ENCODE assay signal across 8 cellular contexts in the genomic region with DNA sequence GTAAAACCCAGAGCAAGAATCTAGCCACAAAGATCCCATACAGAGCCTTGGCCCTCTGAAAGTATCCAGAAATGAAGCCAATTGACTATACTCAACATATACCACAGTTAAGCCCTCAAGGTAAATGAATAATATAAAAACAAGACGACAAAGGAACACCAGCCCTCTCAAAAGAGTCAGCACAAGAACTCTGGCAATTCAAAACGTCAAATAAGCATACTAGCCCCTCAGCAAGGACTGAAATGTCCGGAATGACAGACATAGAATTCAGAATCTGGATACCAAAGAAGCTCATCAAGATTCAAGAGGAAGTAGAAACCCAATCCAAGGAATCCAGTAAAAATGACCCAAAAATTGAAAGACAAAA. TPM values are rescaled to one million over a fixed set of nuclear protein-coding genes. Genes with fewer than 3 reads are reported as not detected.
DNase-seq lines count a peak whose midpoint lies in the region; TF ChIP-seq lines count a peak whose summit lies in the region.

No MANE protein-coding gene starts in this region.

- H3K27me3 ChIP-seq in adipocyte (replicated peaks; ENCODE audit: control insufficient read depth, insufficient read depth, low read length): no peaks in the 10 kb centered on the region

- no peaks in the 10 kb centered on the region for H3K36me3 ChIP-seq in adipocyte (ENCODE audit: control insufficient read depth, insufficient read depth, low read length, severe bottlenecking)

- no peaks in the 10 kb centered on the region for H3K9me3 Mint-ChIP-seq in activated naive CD4-positive, alpha-beta T cell treated with anti-CD3 and anti-CD28 coated beads, Interleukin-2, amount 10 ng/mL, durations not matched to agents 7 days and 5 days
- H3K9me3 Mint-ChIP-seq in mesothelial cell of epicardium (no peaks in the 10 kb centered on the region), type B pancreatic cell (no peaks in the 10 kb centered on the region)

- no peak for DNase-seq in activated naive CD4-positive, alpha-beta T cell treated with anti-CD3 and anti-CD28 coated beads, Interleukin-2, amount 10 ng/mL, durations not matched to agents 7 days and 5 days
- no peak for DNase-seq in activated naive CD4-positive, alpha-beta T cell (lab: John Stamatoyannopoulos, UW)
- no peak for DNase-seq in adipocyte (ENCODE audit: low read depth)
- DNase-seq in mesothelial cell of epicardium (ENCODE audit: low spot score in 2 of 2, unreplicated experiment in 2 of 2): no peak
- no peak for DNase-seq in type B pancreatic cell (ENCODE audit: extremely low spot score, unreplicated experiment)
- no peak for DNase-seq in NCI-H146 treated with DMSO at 0.1 percent for 48 hours (lab: John Stamatoyannopoulos, UW; ENCODE audit: unreplicated experiment)
- no peak for DNase-seq in mesenteric fat pad (ENCODE audit: low spot score)
- no peak for DNase-seq in GOT3 (lab: John Stamatoyannopoulos, UW)

- peak overlapping the region; percentile 97 for H3K27ac Mint-ChIP-seq in activated naive CD4-positive, alpha-beta T cell treated with anti-CD3 and anti-CD28 coated beads, Interleukin-2, amount 10 ng/mL, durations not matched to agents 7 days and 5 days
- peak overlapping the region; percentile 96 for H3K27ac Mint-ChIP-seq in mesothelial cell of epicardium
- H3K27ac Mint-ChIP-seq in type B pancreatic cell: peak overlapping the region; percentile 95

- CTCF ChIA-PET in activated naive CD4-positive, alpha-beta T cell treated with anti-CD3 and anti-CD28 coated beads, Interleukin-2, amount 10 ng/mL, durations not matched to agents 7 days and 5 days (lab: Charles Lee): interaction anchor here (0.7 to 2.6 kb wide), 19 partner anchors 9 to 294 kb away, joined by 3 to 18 read pairs (median 5); a partner anchor contains a TSS

- peak overlapping the region; percentile 90 for H3K4me3 Mint-ChIP-seq in activated naive CD4-positive, alpha-beta T cell treated with anti-CD3 and anti-CD28 coated beads, Interleukin-2, amount 10 ng/mL, durations not matched to agents 7 days and 5 days
- H3K4me3 Mint-ChIP-seq in mesothelial cell of epicardium (peak overlapping the region; percentile 92), type B pancreatic cell (peak overlapping the region; percentile 95)

- H3K27me3 Mint-ChIP-seq in activated naive CD4-positive, alpha-beta T cell treated with anti-CD3 and anti-CD28 coated beads, Interleukin-2, amount 10 ng/mL, durations not matched to agents 7 days and 5 days: no peaks in the 10 kb centered on the region
- H3K27me3 Mint-ChIP-seq in mesothelial cell of epicardium (ENCODE audit: low read depth) (no peaks in the 10 kb centered on the region), type B pancreatic cell (no peaks in the 10 kb centered on the region)

- no peaks in the 10 kb centered on the region for H3K9me3 ChIP-seq in adipocyte (ENCODE audit: control insufficient read depth, low read length)

- peak overlapping the region; percentile 86 for H3K4me3 ChIP-seq in adipocyte (ENCODE audit: low read length)

- H3K4me1 ChIP-seq in adipocyte (ENCODE audit: control insufficient read depth, insufficient read depth, low read length): peaks cover 33% of the 10 kb centered on the region

- peak overlapping the region; percentile 88 for H3K9ac ChIP-seq in adipocyte (ENCODE audit: low read length)

- peaks cover 18% of the 10 kb centered on the region for H3K36me3 Mint-ChIP-seq in activated naive CD4-positive, alpha-beta T cell treated with anti-CD3 and anti-CD28 coated beads, Interleukin-2, amount 10 ng/mL, durations not matched to agents 7 days and 5 days
- H3K36me3 Mint-ChIP-seq in mesothelial cell of epicardium (peaks cover 3% of the 10 kb centered on the region), type B pancreatic cell (no peaks in the 10 kb centered on the region)

- peaks cover 51% of the 10 kb centered on the region for H3K4me1 Mint-ChIP-seq in activated naive CD4-positive, alpha-beta T cell treated with anti-CD3 and anti-CD28 coated beads, Interleukin-2, amount 10 ng/mL, durations not matched to agents 7 days and 5 days
- H3K4me1 Mint-ChIP-seq in mesothelial cell of epicardium (peaks cover 11% of the 10 kb centered on the region), type B pancreatic cell (ENCODE audit: unreplicated experiment) (peaks cover 11% of the 10 kb centered on the region)

- peak; percentile 47 for TF ChIP-seq CTCF in mesothelial cell of epicardium (IDR thresholded peaks at IDR 0.05; ENCODE audit: unreplicated experiment)
- peak; percentile 31 for TF ChIP-seq CTCF in type B pancreatic cell (conservative IDR thresholded peaks at IDR 0.05)

RNA-seq across cellular contexts. Expression of a gene that starts 49.9 kb away (rescaled TPM):
- 29.0 to 31.1 TPM (median 30.5 TPM) in 3 replicates for total RNA-seq in mesothelial cell of epicardium
- total RNA-seq in type B pancreatic cell (ENCODE audit: low replicate concordance): 31.4 and 40.9 TPM in 2 replicates
- 24.7 TPM for total RNA-seq in mesenteric fat pad
